8 cellular contexts compared by ENCODE assay signal in genomic region chr22:36986242-36986821, GRCh38. TPM values are rescaled to one million over a fixed set of nuclear protein-coding genes. Genes with fewer than 3 reads are reported as not detected.
DNase-seq lines count a peak whose midpoint lies in the region; ATAC-seq and TF ChIP-seq lines count a peak whose summit lies in the region.

No MANE protein-coding gene starts in this region.

- H3K36me3 ChIP-seq in BE2C = no peaks in the 10 kb centered on the region

- H3K4me1 ChIP-seq in BE2C = no peaks in the 10 kb centered on the region

- peaks cover 6 to 13% of the 10 kb centered on the region in 2 donors for H3K36me3 Mint-ChIP-seq in activated T-cell treated with anti-CD3 and anti-CD28 coated beads, Interleukin-2, amount 50 U/mL, for 72 hours (ENCODE audit: insufficient read depth in 2 of 2)

- H3K9me3 Mint-ChIP-seq in activated T-cell treated with anti-CD3 and anti-CD28 coated beads, Interleukin-2, amount 50 U/mL, for 72 hours = peaks cover 3 to 6% of the 10 kb centered on the region in 2 donors

- TF ChIP-seq CTCF in BE2C (IDR thresholded peaks at IDR 0.05; ENCODE audit: low read depth, low read length) = peak; percentile 91

- ATAC-seq in activated T-cell treated with anti-CD3 and anti-CD28 coated beads, Interleukin-2, amount 50 U/mL, for 72 hours (replicated peaks in 1 of 2) = peak in 1 of 2 donors; percentile 66
- ATAC-seq in HG03097 (IDR thresholded peaks at IDR 0.05; ENCODE audit: low FRiP score, unreplicated experiment) = no peak
- no peak for ATAC-seq in GM18511 (IDR thresholded peaks at IDR 0.05; ENCODE audit: unreplicated experiment)
- ATAC-seq in HG03520 (IDR thresholded peaks at IDR 0.05; ENCODE audit: unreplicated experiment) = no peak

- H3K9me3 ChIP-seq in BE2C = peaks cover 4% of the 10 kb centered on the region; the same call in 1 of the 2 replicates

- H3K27me3 ChIP-seq in BE2C = peaks cover 6% of the 10 kb centered on the region

- H3K27ac Mint-ChIP-seq in activated T-cell treated with anti-CD3 and anti-CD28 coated beads, Interleukin-2, amount 50 U/mL, for 72 hours = no peak overlapping the region

- DNase-seq in BE2C = peak; percentile 39
- peak; percentile 23 for DNase-seq in KG1 (lab: John Stamatoyannopoulos, UW)
- peak; percentile 30 to 58 for DNase-seq in activated T-cell treated with anti-CD3 and anti-CD28 coated beads, Interleukin-2, amount 50 U/mL, for 72 hours
- peak; percentile 16 to 27 for DNase-seq in lung microvascular endothelial cell (ENCODE audit: low read depth in 2 of 2)
- DNase-seq in LoVo (ENCODE audit: low spot score) = no peak

- peaks cover 6% of the 10 kb centered on the region for H3K4me1 Mint-ChIP-seq in activated T-cell treated with anti-CD3 and anti-CD28 coated beads, Interleukin-2, amount 50 U/mL, for 72 hours (ENCODE audit: low read depth)

- H3K4me3 Mint-ChIP-seq in activated T-cell treated with anti-CD3 and anti-CD28 coated beads, Interleukin-2, amount 50 U/mL, for 72 hours = no peak overlapping the region

- H3K27me3 Mint-ChIP-seq in activated T-cell treated with anti-CD3 and anti-CD28 coated beads, Interleukin-2, amount 50 U/mL, for 72 hours (ENCODE audit: low read depth) = peaks cover 33% of the 10 kb centered on the region

- no peak overlapping the region for H3K4me3 ChIP-seq in BE2C (ENCODE audit: low read depth, low read length)

RNA-seq across cellular contexts. Expression of gene TST, which starts 32.9 kb away (rescaled TPM):
- polyA plus RNA-seq in BE2C (2012; ENCODE audit: insufficient read depth, insufficient read length, low read depth) = 11.4 TPM
- total RNA-seq in activated T-cell treated with anti-CD3 and anti-CD28 coated beads, Interleukin-2, amount 50 U/mL, for 72 hours = 1 to 10 TPM; 3.5 to 6.7 TPM
- 54.9 and 63.1 TPM in 2 replicates for total RNA-seq in lung microvascular endothelial cell

RNA-seq across cellular contexts. Expression of gene MPST, which starts 33.2 kb away (rescaled TPM):
- 113 TPM for polyA plus RNA-seq in BE2C (2012; ENCODE audit: insufficient read depth, insufficient read length, low read depth)
- total RNA-seq in activated T-cell treated with anti-CD3 and anti-CD28 coated beads, Interleukin-2, amount 50 U/mL, for 72 hours = 10 to 100 TPM; 14.2 to 28.1 TPM
- total RNA-seq in lung microvascular endothelial cell = 96.1 and 146 TPM in 2 replicates
